In the genomic region with DNA sequence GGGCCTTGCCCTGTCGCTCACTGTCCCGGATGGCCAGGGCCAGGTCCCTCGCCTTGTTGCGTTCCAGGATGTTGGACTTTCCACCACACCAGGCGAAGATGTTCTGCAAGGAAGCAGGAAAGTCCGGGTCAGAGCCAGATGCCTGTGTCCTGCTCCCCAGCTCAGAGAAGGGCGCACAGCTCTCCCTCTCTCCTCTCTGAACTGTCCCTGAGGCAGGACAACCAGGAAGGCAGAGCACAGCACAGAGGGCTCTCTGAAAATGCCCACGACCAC, we compare ENCODE assay signal across 13 cellular contexts.
"Had no signal": no experiment of that assay in that cellular context is flagged by ENCODE, and none has a peak within 500 bp of the region (broad histone marks: within the 10 kb centered on the region; RNA-seq: fewer than 3 reads in every experiment).

No MANE protein-coding gene starts in this region.

- H3K4me3 ChIP-seq: adrenal gland, lower lobe of right lung, skin epidermis, tibial nerve had no signal

- FAIRE-seq: colon, islet of Langerhans had no signal

- H3K27me3 ChIP-seq: adrenal gland, neutrophil, tibial nerve had no signal

- DNase-seq: activated CD4-positive, alpha-beta T cell treated with anti-CD3 and anti-CD28 coated beads, Interleukin-2, amount 50 U/mL, for 48 hours; activated naive CD4-positive, alpha-beta T cell treated with anti-CD3 and anti-CD28 coated beads, Interleukin-2, amount 50 U/mL, for 16 hours; adrenal gland; left colon; lower lobe of right lung; stimulated activated CD4-positive, alpha-beta T cell treated with anti-CD3 and anti-CD28 coated beads, Interleukin-4, amount 100 ng/mL, for 4 hours; stimulated activated CD8-positive, alpha-beta memory T cell treated with anti-CD3 and anti-CD28 coated beads, Interleukin-4, amount 100 ng/mL, for 48 hours; SW 1271 had no signal

- ATAC-seq: left colon had no signal

- H3K27ac ChIP-seq: adrenal gland, lower lobe of right lung, neutrophil, tibial nerve had no signal

- H3K36me3 ChIP-seq: adrenal gland had no signal

- H3K9me3 ChIP-seq: adrenal gland, lower lobe of right lung, neutrophil had no signal
